8 cellular contexts compared by ENCODE assay signal in the genomic region with DNA sequence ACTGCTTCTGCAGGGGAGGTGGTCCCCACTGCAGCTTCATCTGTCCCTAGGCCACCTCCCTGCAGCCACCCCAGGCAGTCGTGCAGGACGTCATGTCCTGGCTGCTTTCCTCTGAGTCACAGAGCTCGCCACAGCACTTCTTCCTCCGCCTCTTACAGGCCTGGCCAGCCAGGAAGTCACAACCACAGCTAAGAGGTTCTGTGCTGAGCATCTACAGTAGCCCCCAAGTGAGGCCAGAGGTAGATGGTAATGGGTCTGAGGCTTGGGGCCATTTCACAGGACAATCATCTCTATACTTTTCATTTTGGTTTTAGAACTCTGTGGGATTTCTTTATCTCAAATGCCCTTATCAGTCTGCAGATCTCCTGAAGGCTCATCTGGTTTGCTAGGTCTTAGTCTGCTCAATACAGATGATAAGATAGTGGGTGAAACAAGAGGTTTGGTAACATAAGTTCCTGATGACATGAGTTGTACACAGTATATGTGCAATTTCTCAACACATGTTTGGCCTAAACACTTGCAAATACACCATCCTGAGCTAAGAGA.
A peak's percentile ranks its signal among the peaks of the same experiment; 100 is the strongest.
DNase-seq lines count a peak whose midpoint lies in the region; ATAC-seq lines count a peak whose summit lies in the region.

No MANE protein-coding gene starts in this region.

- no peaks in the 10 kb centered on the region; the same call in 1 of the 2 replicates for H3K36me3 ChIP-seq in SJSA1
- no peaks in the 10 kb centered on the region for H3K36me3 ChIP-seq in skeletal muscle satellite cell (ENCODE audit: insufficient read depth, low read length)

- H3K27me3 ChIP-seq in SJSA1 (replicated peaks): no peaks in the 10 kb centered on the region
- no peaks in the 10 kb centered on the region for H3K27me3 ChIP-seq in skeletal muscle satellite cell (ENCODE audit: control insufficient read depth, insufficient read depth, low read length)

- peak overlapping the region; percentile 79 for H3K9ac ChIP-seq in skeletal muscle satellite cell (ENCODE audit: low read depth, low read length)

- peak overlapping the region; percentile 71 for H3K4me2 ChIP-seq in skeletal muscle satellite cell (ENCODE audit: low read length)

- H3K27ac ChIP-seq in SJSA1: peak overlapping the region; percentile 91

- no peaks in the 10 kb centered on the region for H3K9me3 ChIP-seq in SJSA1 (replicated peaks)
- H3K9me3 ChIP-seq in skeletal muscle satellite cell (replicated peaks; ENCODE audit: low read length): no peaks in the 10 kb centered on the region

- ATAC-seq in GM19023 (IDR thresholded peaks at IDR 0.05; ENCODE audit: unreplicated experiment) (peak; percentile 43), HG03135 (IDR thresholded peaks at IDR 0.05; ENCODE audit: unreplicated experiment) (peak; percentile 45)

- H3K4me1 ChIP-seq in SJSA1 (replicated peaks): peaks cover 55% of the 10 kb centered on the region
- peaks cover 66% of the 10 kb centered on the region for H3K4me1 ChIP-seq in skeletal muscle satellite cell (ENCODE audit: control insufficient read depth, insufficient read depth, low read length)

- H3K4me3 ChIP-seq in SJSA1: no peak overlapping the region
- H3K4me3 ChIP-seq in skeletal muscle satellite cell (ENCODE audit: low read length): peak overlapping the region; percentile 37

- peak; percentile 84 for DNase-seq in 8988T
- DNase-seq in SJSA1 (ENCODE audit: low read depth in 1 of 2, low spot score in 2 of 2): peak; percentile 85 to 87
- peak; percentile 67 for DNase-seq in activated gamma-delta T cell treated with anti-CD3 and anti-CD28 coated beads, Interleukin-2, amount 50 U/mL, for 16 hours (ENCODE audit: low read depth)
- peak; percentile 90 for DNase-seq in cardiac septum (ENCODE audit: low spot score)
- DNase-seq in midbrain (lab: John Stamatoyannopoulos, UW): no peak

- intact Hi-C loops in cardiac septum (cut with DNase I): no loop called here
